Comparison of ENCODE assay signal across 8 cellular contexts in the genomic region with DNA sequence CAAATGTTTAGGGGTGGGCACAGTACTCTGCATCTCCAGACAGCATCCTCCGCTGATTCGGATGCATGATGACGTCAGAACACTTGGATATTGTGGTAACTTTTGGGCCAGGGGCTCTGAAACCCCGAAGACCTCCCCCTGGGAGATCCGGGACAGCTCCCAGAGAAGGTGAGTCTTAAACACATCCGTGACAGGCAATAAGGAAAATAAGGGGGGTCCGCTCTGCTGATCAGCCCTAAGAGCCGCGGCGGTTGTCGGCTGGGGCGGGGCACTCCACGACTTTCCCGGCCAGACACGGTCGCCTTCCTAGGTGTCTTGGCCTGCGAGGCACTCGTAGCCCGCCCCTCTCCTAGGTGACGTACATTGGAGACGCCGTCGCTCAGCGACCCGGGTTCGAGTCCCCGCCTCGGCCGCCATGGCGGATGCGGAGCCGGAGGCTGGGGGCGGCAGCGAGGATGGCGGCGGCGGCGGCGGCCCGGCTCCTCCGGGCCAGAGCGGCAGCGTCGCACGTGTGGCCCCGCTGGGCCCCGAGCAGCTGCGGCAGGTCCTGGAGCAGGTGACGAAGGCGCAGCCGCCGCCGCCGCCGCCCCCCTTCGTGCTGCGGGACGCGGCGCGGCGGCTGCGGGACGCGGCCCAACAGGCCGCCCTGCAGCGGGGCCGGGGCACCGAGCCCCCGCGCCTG. TPM values are rescaled to one million over a fixed set of nuclear protein-coding genes. Genes with fewer than 3 reads are reported as not detected.
DNase-seq lines count a peak whose midpoint lies in the region; ATAC-seq and TF ChIP-seq lines count a peak whose summit lies in the region.

A gene (plus strand): TSS at position 396 of the 682 bp plus-strand sequence. CDS start 20 bp downstream, at position 416.

- ATAC-seq in HCT116, result peak; percentile 68

- H3K27ac ChIP-seq in HCT116 (ENCODE audit: low read depth, low read length), result peak within 1 kb of the TSS; percentile 77
- peak within 1 kb of the TSS; percentile 79 for H3K27ac ChIP-seq in SJSA1
- H3K27ac ChIP-seq in stomach, result peak within 1 kb of the TSS; percentile 92 to 98 (median 94)

- H3K27me3 ChIP-seq in HCT116 (ENCODE audit: insufficient read depth, low read length) (no peaks in the 10 kb centered on the region), SJSA1 (replicated peaks) (no peaks in the 10 kb centered on the region), stomach (no peaks in the 10 kb centered on the region)

- H3K9ac ChIP-seq in ES-I3 (ENCODE audit: low read depth, low read length), result peak within 1 kb of the TSS; percentile 93
- H3K9ac ChIP-seq in HCT116 (ENCODE audit: low read length), result peak within 1 kb of the TSS; percentile 93

- TF ChIP-seq EP300 in stomach (IDR thresholded peaks at IDR 0.05), result no peak

- peak within 1 kb of the TSS; percentile 97 for H3K27ac Mint-ChIP-seq in neural crest cell (ENCODE audit: unreplicated experiment)

- H3K4me1 ChIP-seq in ES-I3 (ENCODE audit: insufficient read depth, low read length) (peaks cover 5% of the 10 kb centered on the region; the same call in 1 of the 2 replicates), HCT116 (ENCODE audit: control insufficient read depth in 1 of 2, insufficient read depth in 2 of 2, low read length in 2 of 2) (peaks cover 36 to 63% of the 10 kb centered on the region in 2 experiments), SJSA1 (replicated peaks) (peaks cover 25% of the 10 kb centered on the region), stomach (peaks cover 21 to 62% (median 52%) of the 10 kb centered on the region in 4 donors)

- peaks cover 64% of the 10 kb centered on the region for H3K4me1 Mint-ChIP-seq in neural crest cell

- TF ChIP-seq POLR2A in HCT116 (IDR thresholded peaks at IDR 0.05; ENCODE audit: borderline replicate concordance, extremely low read depth, insufficient read depth, insufficient read length), result no peak
- TF ChIP-seq POLR2A in NB4 (IDR thresholded peaks at IDR 0.05; ENCODE audit: extremely low read depth, insufficient read length), result peak; percentile 30
- no peak for TF ChIP-seq POLR2A in stomach (IDR thresholded peaks at IDR 0.05)

- CTCF ChIA-PET in HCT116 (lab: Charles Lee), result no interaction called here

- H3K36me3 Mint-ChIP-seq in neural crest cell (ENCODE audit: low read depth), result peaks cover 2% of the 10 kb centered on the region

- H3K4me3 ChIP-seq in HCT116 (replicated peaks in 1 of 2; ENCODE audit: low read depth in 1 of 2, low read length in 2 of 2) (peak within 1 kb of the TSS; percentile 91 to 96), NB4 (ENCODE audit: low read depth, low read length) (peak within 1 kb of the TSS; percentile 78), SJSA1 (peak within 1 kb of the TSS; percentile 96), fibroblast of villous mesenchyme (ENCODE audit: low read depth, low read length) (peak within 1 kb of the TSS; percentile 78), stomach (peak within 1 kb of the TSS; percentile 72 to 83 (median 77))

- TF ChIP-seq RAD21 in HCT116 (IDR thresholded peaks at IDR 0.05; ENCODE audit: low read depth), result no peak

- RAD21 ChIA-PET in HCT116 (lab: Charles Lee; ENCODE audit: low non-redundant PET in 1 of 2, low total read pairs in 2 of 2, uncharacterized antibody in 2 of 2, unreplicated experiment in 2 of 2), result interaction anchor here in 1 of 2 experiments (0.5 kb wide), 1 partner anchor 273 kb away, joined by 6 read pairs; no protein-coding TSS in a partner anchor

- no peaks in the 10 kb centered on the region for H4K20me1 ChIP-seq in HCT116 (ENCODE audit: insufficient read depth)

- WGBS in stomach, 5 donors, result 0 to 1% (median 0%) methylated on average over 13 to 71 of the region's 71 CpGs

- H3K27me3 Mint-ChIP-seq in neural crest cell (ENCODE audit: low read depth), result peaks cover 17% of the 10 kb centered on the region

- H3K4me2 ChIP-seq in HCT116 (ENCODE audit: low read length), result peak within 1 kb of the TSS; percentile 97

- H3K36me3 ChIP-seq in ES-I3 (ENCODE audit: insufficient read depth, low read length), result no peaks in the 10 kb centered on the region
- no peaks in the 10 kb centered on the region for H3K36me3 ChIP-seq in HCT116 (ENCODE audit: control insufficient read depth in 1 of 2, insufficient read depth in 2 of 2, low read length in 2 of 2)
- peaks cover 7% of the 10 kb centered on the region for H3K36me3 ChIP-seq in SJSA1
- H3K36me3 ChIP-seq in stomach, result no peaks in the 10 kb centered on the region

- H3K4me3 Mint-ChIP-seq in neural crest cell, result peak within 1 kb of the TSS; percentile 96

- TF ChIP-seq CTCF in HCT116 (IDR thresholded peaks at IDR 0.05 in 2 of 3, conservative IDR thresholded peaks at IDR 0.05 in 1 of 3; ENCODE audit: borderline replicate concordance in 1 of 3, insufficient read depth in 1 of 3, low read depth in 2 of 3, low read length in 2 of 3) (no peak), NB4 (IDR thresholded peaks at IDR 0.05; ENCODE audit: low read depth, low read length) (no peak), fibroblast of villous mesenchyme (IDR thresholded peaks at IDR 0.05; ENCODE audit: insufficient read depth, low read depth, low read length) (no peak), neural crest cell (conservative IDR thresholded peaks at IDR 0.05) (no peak), stomach (IDR thresholded peaks at IDR 0.05) (peak in 1 of 7 experiments; percentile 9)

- intact Hi-C loops in HCT116 (cut with micrococcal nuclease) (no loop called here), stomach (cut with DNase I; ENCODE audit: low total_unique reads) (no loop called here)

- no TSS peak for BruUV-seq in HCT116 (replicated peaks; lab: Mats Ljungman, UMichigan)

- H3K9me2 ChIP-seq in HCT116 (ENCODE audit: insufficient read depth), result no peaks in the 10 kb centered on the region

- no peaks in the 10 kb centered on the region for H3K9me3 Mint-ChIP-seq in neural crest cell

- peaks cover 19% of the 10 kb centered on the region for H3K79me2 ChIP-seq in HCT116 (ENCODE audit: insufficient read depth, low read length)

- H2AFZ ChIP-seq in HCT116 (ENCODE audit: low read depth, low read length, poor library complexity, severe bottlenecking), result peak within 1 kb of the TSS; percentile 58

- DNase-seq in HCT116 (ENCODE audit: low read depth, low spot score) (peak; percentile 81), NB4 (ENCODE audit: low read depth) (peak; percentile 90), SJSA1 (ENCODE audit: low read depth in 1 of 2, low spot score in 2 of 2) (peak; percentile 87 to 93), activated gamma-delta T cell treated with Interleukin-2 at 50 U/mL for 16 hours (peak; percentile 93), fibroblast of villous mesenchyme (ENCODE audit: low read depth) (peak; percentile 89), neural crest cell (ENCODE audit: low read depth, low spot score) (peak; percentile 96), stomach (peak; percentile 93)

- POLR2A ChIA-PET in HCT116 (lab: Charles Lee), result no interaction called here

- H3K9me3 ChIP-seq in ES-I3 (ENCODE audit: control insufficient read depth, insufficient read depth, low read length) (no peaks in the 10 kb centered on the region), HCT116 (ENCODE audit: control insufficient read depth in 1 of 2, insufficient read depth in 1 of 2, low read depth in 1 of 2, low read length in 2 of 2) (no peaks in the 10 kb centered on the region), SJSA1 (replicated peaks) (no peaks in the 10 kb centered on the region), stomach (no peaks in the 10 kb centered on the region)

TF ChIP-seq in HCT116, 20 proteins besides CTCF, POLR2A, EP300 and RAD21 (continues in another document):
- TF ChIP-seq FOSL1 (IDR thresholded peaks at IDR 0.05; ENCODE audit: low read depth), result no peak
- no peak for TF ChIP-seq JUND (IDR thresholded peaks at IDR 0.05)
- TF ChIP-seq SIN3A (IDR thresholded peaks at IDR 0.05; ENCODE audit: low read depth), result no peak
- no peak for TF ChIP-seq EGR1 (IDR thresholded peaks at IDR 0.05; ENCODE audit: low read depth)
- no peak for TF ChIP-seq SP1 (IDR thresholded peaks at IDR 0.05; ENCODE audit: low read depth)
- TF ChIP-seq EZH2 (IDR thresholded peaks at IDR 0.05), result no peak
- TF ChIP-seq SRF (IDR thresholded peaks at IDR 0.05; ENCODE audit: low read depth), result no peak
- peak; percentile 95 for TF ChIP-seq YY1 (IDR thresholded peaks at IDR 0.05; ENCODE audit: extremely low read depth, insufficient replicate concordance, low read depth, low read length)
- TF ChIP-seq, protein P1, sequence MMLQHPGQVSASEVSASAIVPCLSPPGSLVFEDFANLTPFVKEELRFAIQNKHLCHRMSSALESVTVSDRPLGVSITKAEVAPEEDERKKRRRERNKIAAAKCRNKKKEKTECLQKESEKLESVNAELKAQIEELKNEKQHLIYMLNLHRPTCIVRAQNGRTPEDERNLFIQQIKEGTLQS (IDR thresholded peaks at IDR 0.05), result no peak
- no peak for TF ChIP-seq CBX3 (IDR thresholded peaks at IDR 0.05; ENCODE audit: low read depth)
- TF ChIP-seq ELF1 (IDR thresholded peaks at IDR 0.05; ENCODE audit: borderline replicate concordance, low read depth), result no peak
- no peak for TF ChIP-seq CEBPB (IDR thresholded peaks at IDR 0.05; ENCODE audit: low read depth)
- TF ChIP-seq, protein P2, sequence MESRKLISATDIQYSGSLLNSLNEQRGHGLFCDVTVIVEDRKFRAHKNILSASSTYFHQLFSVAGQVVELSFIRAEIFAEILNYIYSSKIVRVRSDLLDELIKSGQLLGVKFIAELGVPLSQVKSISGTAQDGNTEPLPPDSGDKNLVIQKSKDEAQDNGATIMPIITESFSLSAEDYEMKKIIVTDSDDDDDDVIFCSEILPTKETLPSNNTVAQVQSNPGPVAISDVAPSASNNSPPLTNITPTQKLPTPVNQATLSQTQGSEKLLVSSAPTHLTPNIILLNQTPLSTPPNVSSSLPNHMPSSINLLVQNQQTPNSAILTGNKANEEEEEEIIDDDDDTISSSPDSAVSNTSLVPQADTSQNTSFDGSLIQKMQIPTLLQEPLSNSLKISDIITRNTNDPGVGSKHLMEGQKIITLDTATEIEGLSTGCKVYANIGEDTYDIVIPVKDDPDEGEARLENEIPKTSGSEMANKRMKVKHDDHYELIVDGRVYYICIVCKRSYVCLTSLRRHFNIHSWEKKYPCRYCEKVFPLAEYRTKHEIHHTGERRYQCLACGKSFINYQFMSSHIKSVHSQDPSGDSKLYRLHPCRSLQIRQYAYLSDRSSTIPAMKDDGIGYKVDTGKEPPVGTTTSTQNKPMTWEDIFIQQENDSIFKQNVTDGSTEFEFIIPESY (IDR thresholded peaks at IDR 0.05; ENCODE audit: extremely low read depth, insufficient replicate concordance, low read length), result peak; percentile 89
- TF ChIP-seq POLR2AphosphoS5 (IDR thresholded peaks at IDR 0.05; ENCODE audit: low read depth, low read length), result peak; percentile 76
- no peak for TF ChIP-seq EZH2phosphoT487 (IDR thresholded peaks at IDR 0.05; ENCODE audit: borderline replicate concordance)

RNA-seq across cellular contexts. Expression of the gene that starts here (rescaled TPM):
- 17.7 TPM for total RNA-seq in HCT116 (2021; ENCODE audit: unreplicated experiment)
- polyA plus RNA-seq in HCT116 (2012), result 7.8 and 11.2 TPM in 2 replicates
- total RNA-seq in SJSA1 (2014; rRNA removed; shearing (Covaris generic)), result 4.6 and 7.4 TPM in 2 replicates
- total RNA-seq in fibroblast of villous mesenchyme, result 8.7 and 9.5 TPM in 2 replicates
- 15.9 and 16.1 TPM in 2 replicates for total RNA-seq in neural crest cell
- 100 to 1,000 TPM in 1 of 5 donors, 10 to 100 TPM in 3, 1 to 10 TPM in 1; 8.8 to 116 (median 15.8) TPM for total RNA-seq in stomach
- polyA plus RNA-seq in stomach, result 10 to 100 TPM in 1 of 3 donors, 1 to 10 TPM in 2; 5.5 to 10.2 (median 5.9) TPM

Comparison
In these comparisons a context has a peak if more than half of its experiments do, and no peak if none do; other contexts are left out.
1. Peak in every context shown above with its lines: DNase-seq, ATAC-seq, H3K4me3 ChIP-seq and H3K27ac ChIP-seq.